ENCODE assay signal across 8 cellular contexts in genomic region chr17:60392845-60393702, GRCh38. TPM values are rescaled to one million over a fixed set of nuclear protein-coding genes. Genes with fewer than 3 reads are reported as not detected.
A peak's percentile ranks its signal among the peaks of the same experiment; 100 is the strongest.
DNase-seq lines count a peak whose midpoint lies in the region; ATAC-seq and TF ChIP-seq lines count a peak whose summit lies in the region.

No MANE protein-coding gene starts in this region.

- H3K27ac ChIP-seq in VCaP (peak overlapping the region; percentile 96), duodenal mucosa (ENCODE audit: low read depth, low read length) (peak overlapping the region; percentile 77), testis (peak overlapping the region; percentile 97 to 99)

- H3K36me3 ChIP-seq in duodenal mucosa (ENCODE audit: control insufficient read depth in 1 of 2, insufficient read depth in 2 of 2, low read length in 2 of 2) (no peaks in the 10 kb centered on the region), testis (ENCODE audit: low read depth, missing control alignments) (no peaks in the 10 kb centered on the region)

- H3K4me3 ChIP-seq in duodenal mucosa (ENCODE audit: low read depth in 1 of 2, low read length in 2 of 2) = peak overlapping the region; percentile 91 to 99
- H3K4me3 ChIP-seq in testis = peak overlapping the region; percentile 91 to 99

- H3K4me1 ChIP-seq in duodenal mucosa (ENCODE audit: control insufficient read depth in 1 of 2, insufficient read depth in 2 of 2, low read length in 2 of 2) = peaks cover 16 to 25% of the 10 kb centered on the region in 2 donors
- peaks cover 15% of the 10 kb centered on the region for H3K4me1 ChIP-seq in testis

- no peak for TF ChIP-seq CTCF in VCaP (conservative IDR thresholded peaks at IDR 0.05)
- TF ChIP-seq CTCF in testis (IDR thresholded peaks at IDR 0.05) = no peak

- TF ChIP-seq POLR2A in testis (IDR thresholded peaks at IDR 0.05) = no peak

- H3K9ac ChIP-seq in duodenal mucosa (ENCODE audit: low read depth in 1 of 2, low read length in 2 of 2) = peak overlapping the region; percentile 88 to 97

- WGBS in testis, 2 donors = 10 to 15% methylated on average over 17 of the region's 17 CpGs

- intact Hi-C loops in testis (cut with DNase I; ENCODE audit: low total_unique reads) = no loop called here

- H3K9me3 ChIP-seq in duodenal mucosa (ENCODE audit: control insufficient read depth in 1 of 2, low read length in 2 of 2) = no peaks in the 10 kb centered on the region
- no peaks in the 10 kb centered on the region for H3K9me3 ChIP-seq in testis

- no peaks in the 10 kb centered on the region for H3K27me3 ChIP-seq in duodenal mucosa (ENCODE audit: control insufficient read depth in 1 of 2, insufficient read depth in 2 of 2, low read length in 2 of 2)
- H3K27me3 ChIP-seq in testis = no peaks in the 10 kb centered on the region

- ATAC-seq in HG03196 (IDR thresholded peaks at IDR 0.05; ENCODE audit: unreplicated experiment) = no peak

- DNase-seq in activated CD8-positive, alpha-beta memory T cell treated with anti-CD3 and anti-CD28 coated beads for 24 hours = peak; percentile 74
- DNase-seq in activated CD8-positive, alpha-beta memory T cell treated with anti-CD3 and anti-CD28 coated beads, Interleukin-2, amount 50 U/mL, for 4 hours = no peak
- DNase-seq in NCI-H2029 (lab: John Stamatoyannopoulos, UW) = peak; percentile 59
- DNase-seq in mucosa of gallbladder (ENCODE audit: low spot score) = peak; percentile 46
- peak; percentile 43 for DNase-seq in testis

RNA-seq across cellular contexts. Expression of gene USP32, which starts 1.1 kb away (rescaled TPM):
- total RNA-seq in mucosa of gallbladder (39.0 TPM), testis (100 to 1,000 TPM; 113 to 166 TPM)
- polyA plus RNA-seq in testis (ENCODE audit: insufficient read depth, low read depth, low replicate concordance) = 279 TPM

RNA-seq across cellular contexts. Expression of gene CHCT1, which starts 29.2 kb away (rescaled TPM):
- not detected for total RNA-seq in mucosa of gallbladder
- 100 to 1,000 TPM in 1 of 2 donors, 10 to 100 TPM in 1; 64.0 to 102 TPM for total RNA-seq in testis
- polyA plus RNA-seq in testis (ENCODE audit: insufficient read depth, low read depth, low replicate concordance) = 281 TPM

Comparison
In these comparisons a context has a peak if more than half of its experiments do, and no peak if none do; other contexts are left out.
1. RNA of gene CHCT1, which starts 29.2 kb away (total RNA-seq): 64.0 to 102 TPM in testis; not detected in mucosa of gallbladder (single experiment); every median in the first group is over 10 times any median in the second.
2. Peak in every context shown above with its lines, with median percentiles within 50 percentile points of each other: H3K27ac ChIP-seq.